ENCODE assay signal across 14 cellular contexts in genomic region chr11:46559815-46560214, GRCh38. TPM values are rescaled to one million over a fixed set of nuclear protein-coding genes. Genes with fewer than 3 reads are reported as not detected.
DNase-seq lines count a peak whose midpoint lies in the region; ATAC-seq and TF ChIP-seq lines count a peak whose summit lies in the region.
"Had no signal": no experiment of that assay in that cellular context is flagged by ENCODE, and none has a peak within 500 bp of the region (broad histone marks: within the 10 kb centered on the region; RNA-seq: fewer than 3 reads in every experiment).

No MANE protein-coding gene starts in this region.

- no peaks in the 10 kb centered on the region for H4K20me1 ChIP-seq in fibroblast of lung (ENCODE audit: control insufficient read depth, extremely low read depth, insufficient read depth, low read length)

- H3K4me1 Mint-ChIP-seq in T-helper 1 cell treated with Interleukin-12 subunit alpha and Interleukin-12 subunit beta and Interleukin-4 antibody, amounts not matched to agents 30 μg/mL and 1 μg/mL, for 36 hours (ENCODE audit: low read depth) = peaks cover 43% of the 10 kb centered on the region
- H3K4me1 Mint-ChIP-seq in T-helper 17 cell = peaks cover 55% of the 10 kb centered on the region
- peaks cover 56% of the 10 kb centered on the region for H3K4me1 Mint-ChIP-seq in stimulated activated effector memory CD8-positive, alpha-beta T cell treated with anti-CD3 and anti-CD28 coated beads, Interleukin-12 subunit alpha, Interleukin-12 subunit beta, amount 100 ng/mL, for 72 hours

- H3K4me1 ChIP-seq in fibroblast of lung (ENCODE audit: control insufficient read depth, extremely low read depth, insufficient read depth, low read length) = peaks cover 7% of the 10 kb centered on the region

- H3K27ac Mint-ChIP-seq in T-helper 1 cell treated with Interleukin-12 subunit alpha and Interleukin-12 subunit beta and Interleukin-4 antibody, amounts not matched to agents 30 μg/mL and 1 μg/mL, for 36 hours = peak overlapping the region; percentile 94
- H3K27ac Mint-ChIP-seq in T-helper 17 cell = peak overlapping the region; percentile 99
- peak overlapping the region; percentile 83 for H3K27ac Mint-ChIP-seq in stimulated activated effector memory CD8-positive, alpha-beta T cell treated with anti-CD3 and anti-CD28 coated beads, Interleukin-12 subunit alpha, Interleukin-12 subunit beta, amount 100 ng/mL, for 72 hours

- H2AFZ ChIP-seq in fibroblast of lung (ENCODE audit: low read length) = no peak overlapping the region

- TF ChIP-seq CTCF in fibroblast of lung (conservative IDR thresholded peaks at IDR 0.05 in 1 of 2, IDR thresholded peaks at IDR 0.05 in 1 of 2; ENCODE audit: low read depth in 1 of 2, low read length in 2 of 2) = no peak

- peak overlapping the region in 2 of 4 experiments; percentile 20 to 47 for H3K4me3 ChIP-seq in fibroblast of lung (replicated peaks in 1 of 4; ENCODE audit: control extremely low read depth in 1 of 4, insufficient read depth in 1 of 4, low read depth in 3 of 4, low read length in 4 of 4)

- H3K9me3 Mint-ChIP-seq in T-helper 1 cell treated with Interleukin-12 subunit alpha and Interleukin-12 subunit beta and Interleukin-4 antibody, amounts not matched to agents 30 μg/mL and 1 μg/mL, for 36 hours = no peaks in the 10 kb centered on the region
- no peaks in the 10 kb centered on the region for H3K9me3 Mint-ChIP-seq in stimulated activated effector memory CD8-positive, alpha-beta T cell treated with anti-CD3 and anti-CD28 coated beads, Interleukin-12 subunit alpha, Interleukin-12 subunit beta, amount 100 ng/mL, for 72 hours

- peak; percentile 24 for ATAC-seq in T-helper 17 cell
- no peak for ATAC-seq in stimulated activated effector memory CD8-positive, alpha-beta T cell treated with anti-CD3 and anti-CD28 coated beads, Interleukin-12 subunit alpha, Interleukin-12 subunit beta, amount 100 ng/mL, for 72 hours
- ATAC-seq: esophagus mucosa had no signal

- no peaks in the 10 kb centered on the region for H3K36me3 ChIP-seq in fibroblast of lung (ENCODE audit: control insufficient read depth, insufficient read depth, low read length)

- H3K27ac ChIP-seq in fibroblast of lung (ENCODE audit: insufficient read depth, low read length) = no peak overlapping the region
- H3K27ac ChIP-seq: 22Rv1 had no signal

- H3K4me3 Mint-ChIP-seq in T-helper 1 cell treated with Interleukin-12 subunit alpha and Interleukin-12 subunit beta and Interleukin-4 antibody, amounts not matched to agents 30 μg/mL and 1 μg/mL, for 36 hours = peak overlapping the region; percentile 91
- peak overlapping the region; percentile 98 for H3K4me3 Mint-ChIP-seq in T-helper 17 cell
- peak overlapping the region; percentile 72 for H3K4me3 Mint-ChIP-seq in stimulated activated effector memory CD8-positive, alpha-beta T cell treated with anti-CD3 and anti-CD28 coated beads, Interleukin-12 subunit alpha, Interleukin-12 subunit beta, amount 100 ng/mL, for 72 hours

- peak overlapping the region; percentile 49 for H3K4me2 ChIP-seq in fibroblast of lung (ENCODE audit: extremely low read depth, insufficient read depth, low read length)

- H3K79me2 ChIP-seq in fibroblast of lung (ENCODE audit: control insufficient read depth, insufficient read depth, low read length) = peaks cover 30% of the 10 kb centered on the region

- no peak for DNase-seq in T-helper 1 cell
- no peak for DNase-seq in T-helper 17 cell
- no peak for DNase-seq in fibroblast of lung (ENCODE audit: low read depth in 2 of 2)
- DNase-seq in stimulated activated effector memory CD8-positive, alpha-beta T cell treated with anti-CD3 and anti-CD28 coated beads, Interleukin-12 subunit alpha, Interleukin-12 subunit beta, amount 100 ng/mL, for 72 hours (ENCODE audit: low spot score in 2 of 2) = no peak
- no peak for DNase-seq in NCI-H187 (lab: John Stamatoyannopoulos, UW)
- no peak for DNase-seq in SKM-1 (lab: John Stamatoyannopoulos, UW; ENCODE audit: unreplicated experiment)
- DNase-seq in C1 segment of cervical spinal cord (lab: John Stamatoyannopoulos, UW) = no peak
- DNase-seq: activated effector memory CD4-positive, alpha-beta T cell treated with anti-CD3 and anti-CD28 coated beads, Interleukin-2, amount 50 U/mL, for 16 hours; left colon; NCI-H345; stimulated activated CD4-positive, alpha-beta T cell treated with anti-CD3 and anti-CD28 coated beads, Interleukin-12 subunit alpha, Interleukin-12 subunit beta, amount 100 ng/mL, for 4 hours had no signal

- no peaks in the 10 kb centered on the region for H3K9me3 ChIP-seq in T-helper 17 cell (ENCODE audit: control insufficient read depth, low read length, poor library complexity, severe bottlenecking)
- no peaks in the 10 kb centered on the region for H3K9me3 ChIP-seq in fibroblast of lung (ENCODE audit: control insufficient read depth, insufficient read depth, low read depth, low read length)

- no peak overlapping the region for H3K9ac ChIP-seq in fibroblast of lung (ENCODE audit: insufficient read depth, low read length)

- peaks cover 2% of the 10 kb centered on the region for H3K36me3 Mint-ChIP-seq in T-helper 1 cell treated with Interleukin-12 subunit alpha and Interleukin-12 subunit beta and Interleukin-4 antibody, amounts not matched to agents 30 μg/mL and 1 μg/mL, for 36 hours (ENCODE audit: low read depth)
- no peaks in the 10 kb centered on the region for H3K36me3 Mint-ChIP-seq in T-helper 17 cell (ENCODE audit: low read depth)
- no peaks in the 10 kb centered on the region for H3K36me3 Mint-ChIP-seq in stimulated activated effector memory CD8-positive, alpha-beta T cell treated with anti-CD3 and anti-CD28 coated beads, Interleukin-12 subunit alpha, Interleukin-12 subunit beta, amount 100 ng/mL, for 72 hours

- H3K27me3 Mint-ChIP-seq in T-helper 1 cell treated with Interleukin-12 subunit alpha and Interleukin-12 subunit beta and Interleukin-4 antibody, amounts not matched to agents 30 μg/mL and 1 μg/mL, for 36 hours (ENCODE audit: low read depth) = no peaks in the 10 kb centered on the region
- no peaks in the 10 kb centered on the region for H3K27me3 Mint-ChIP-seq in T-helper 17 cell

- no peaks in the 10 kb centered on the region for H3K27me3 ChIP-seq in fibroblast of lung (ENCODE audit: control insufficient read depth, insufficient read depth, low read length)

RNA-seq across cellular contexts. Expression of gene AMBRA1, which starts 34.0 kb away (rescaled TPM):
- total RNA-seq in T-helper 17 cell (10 to 100 TPM; 47.3 to 52.2 TPM), fibroblast of lung (16.4 and 23.3 TPM in 2 replicates)
- polyA plus RNA-seq in fibroblast of lung = 8.3 and 13.9 TPM in 2 replicates
- 10.7 and 13.3 TPM in 2 replicates for polyA plus RNA-seq in fibroblast of lung (2012)
- 36.7 and 44.4 TPM in 2 replicates for polyA minus RNA-seq in fibroblast of lung (ENCODE audit: low replicate concordance)

RNA-seq across cellular contexts. Expression of gene HARBI1, which starts 57.2 kb away (rescaled TPM):
- total RNA-seq in T-helper 17 cell = 10 to 100 TPM; 17.2 to 17.4 TPM
- 6.4 and 7.6 TPM in 2 replicates for total RNA-seq in fibroblast of lung
- polyA plus RNA-seq in fibroblast of lung = 4.9 TPM in 2 replicates
- polyA plus RNA-seq in fibroblast of lung (2012) = 3.3 and 4.0 TPM in 2 replicates
- polyA minus RNA-seq in fibroblast of lung (ENCODE audit: low replicate concordance) = 2.6 and 4.1 TPM in 2 replicates

RNA-seq across cellular contexts. Expression of gene ATG13, which starts 57.5 kb away (rescaled TPM):
- total RNA-seq in T-helper 17 cell (100 to 1,000 TPM; 110 to 129 TPM), fibroblast of lung (50.3 and 67.4 TPM in 2 replicates)
- 42.0 and 44.9 TPM in 2 replicates for polyA plus RNA-seq in fibroblast of lung
- polyA plus RNA-seq in fibroblast of lung (2012) = 41.4 and 43.9 TPM in 2 replicates
- 219 and 268 TPM in 2 replicates for polyA minus RNA-seq in fibroblast of lung (ENCODE audit: low replicate concordance)
